ENCODE assay signal across 1 cellular context in the genomic region with DNA sequence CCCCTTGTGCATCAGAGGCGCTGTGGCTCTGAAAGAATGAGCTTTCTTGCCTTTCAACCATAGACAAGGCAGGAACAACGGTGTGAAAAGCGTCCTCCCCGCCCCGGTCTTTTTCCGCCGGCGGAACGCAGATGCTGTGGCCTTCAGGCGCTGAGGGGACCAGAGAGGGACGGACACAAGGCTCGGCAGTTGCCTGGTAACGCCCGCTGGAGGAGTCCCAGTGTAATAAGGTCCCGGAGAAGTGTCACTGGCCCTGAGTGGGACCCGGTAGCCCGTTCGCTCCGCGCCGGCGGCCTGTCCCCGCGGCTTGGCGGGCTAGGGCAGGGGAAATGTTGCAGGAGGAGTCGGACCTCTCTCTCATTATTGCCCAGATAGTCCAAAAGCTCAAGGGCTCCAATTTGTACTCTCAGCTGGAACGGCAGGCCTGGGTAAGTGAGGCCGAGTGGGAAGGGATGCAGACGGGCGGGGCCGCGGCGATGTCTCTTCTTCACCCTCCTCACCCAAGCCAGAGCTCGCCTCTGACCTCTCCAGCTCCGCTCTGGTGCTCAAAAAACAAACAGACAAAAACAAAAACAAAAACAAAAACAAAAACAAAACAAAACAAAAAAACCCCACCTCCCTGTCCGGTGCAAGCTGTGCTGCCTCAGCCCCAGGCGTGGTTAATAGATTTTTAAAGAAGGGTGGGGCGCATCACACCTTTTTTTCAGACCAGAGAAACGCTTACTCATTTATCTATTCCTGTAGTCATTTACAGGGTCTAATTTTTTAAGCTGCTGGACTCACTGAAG.
TF ChIP-seq lines count a peak whose summit lies in the region.

A gene with protein sequence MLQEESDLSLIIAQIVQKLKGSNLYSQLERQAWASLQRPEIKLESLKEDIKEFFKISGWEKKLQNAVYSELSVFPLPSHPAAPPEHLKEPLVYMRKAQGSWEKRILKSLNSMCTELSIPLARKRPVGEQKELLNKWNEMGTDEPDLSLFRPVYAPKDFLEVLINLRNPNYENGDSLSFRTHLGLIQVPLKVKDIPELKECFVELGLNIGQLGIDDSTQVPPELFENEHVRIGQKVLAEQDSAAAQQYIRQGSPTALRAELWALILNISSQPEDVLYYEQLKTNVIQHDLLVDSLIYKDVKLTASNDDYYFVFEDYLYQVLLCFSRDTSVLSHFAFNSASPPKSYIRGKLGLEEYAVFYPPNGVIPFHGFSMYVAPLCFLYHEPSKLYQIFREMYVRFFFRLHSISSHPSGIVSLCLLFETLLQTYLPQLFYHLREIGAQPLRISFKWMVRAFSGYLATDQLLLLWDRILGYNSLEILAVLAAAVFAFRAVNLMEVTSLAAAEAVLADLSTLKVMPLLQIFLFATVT (plus strand): TSS at position 220 of the 788 bp plus-strand sequence. CDS start 110 bp downstream, at position 330.

TF ChIP-seq in HEK293, 187 proteins besides CTCF, POLR2A, EP300 and RAD21 (continued from another document):
- TF ChIP-seq, protein P1, sequence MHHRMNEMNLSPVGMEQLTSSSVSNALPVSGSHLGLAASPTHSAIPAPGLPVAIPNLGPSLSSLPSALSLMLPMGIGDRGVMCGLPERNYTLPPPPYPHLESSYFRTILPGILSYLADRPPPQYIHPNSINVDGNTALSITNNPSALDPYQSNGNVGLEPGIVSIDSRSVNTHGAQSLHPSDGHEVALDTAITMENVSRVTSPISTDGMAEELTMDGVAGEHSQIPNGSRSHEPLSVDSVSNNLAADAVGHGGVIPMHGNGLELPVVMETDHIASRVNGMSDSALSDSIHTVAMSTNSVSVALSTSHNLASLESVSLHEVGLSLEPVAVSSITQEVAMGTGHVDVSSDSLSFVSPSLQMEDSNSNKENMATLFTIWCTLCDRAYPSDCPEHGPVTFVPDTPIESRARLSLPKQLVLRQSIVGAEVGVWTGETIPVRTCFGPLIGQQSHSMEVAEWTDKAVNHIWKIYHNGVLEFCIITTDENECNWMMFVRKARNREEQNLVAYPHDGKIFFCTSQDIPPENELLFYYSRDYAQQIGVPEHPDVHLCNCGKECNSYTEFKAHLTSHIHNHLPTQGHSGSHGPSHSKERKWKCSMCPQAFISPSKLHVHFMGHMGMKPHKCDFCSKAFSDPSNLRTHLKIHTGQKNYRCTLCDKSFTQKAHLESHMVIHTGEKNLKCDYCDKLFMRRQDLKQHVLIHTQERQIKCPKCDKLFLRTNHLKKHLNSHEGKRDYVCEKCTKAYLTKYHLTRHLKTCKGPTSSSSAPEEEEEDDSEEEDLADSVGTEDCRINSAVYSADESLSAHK (tag by site-specific recombination; IDR thresholded peaks at IDR 0.05) = no peak
- TF ChIP-seq MZF1 (tag by site-specific recombination; IDR thresholded peaks at IDR 0.05; ENCODE audit: borderline replicate concordance) = peak; percentile 54; the same call in 1 of the 2 replicates
- TF ChIP-seq, protein P2, sequence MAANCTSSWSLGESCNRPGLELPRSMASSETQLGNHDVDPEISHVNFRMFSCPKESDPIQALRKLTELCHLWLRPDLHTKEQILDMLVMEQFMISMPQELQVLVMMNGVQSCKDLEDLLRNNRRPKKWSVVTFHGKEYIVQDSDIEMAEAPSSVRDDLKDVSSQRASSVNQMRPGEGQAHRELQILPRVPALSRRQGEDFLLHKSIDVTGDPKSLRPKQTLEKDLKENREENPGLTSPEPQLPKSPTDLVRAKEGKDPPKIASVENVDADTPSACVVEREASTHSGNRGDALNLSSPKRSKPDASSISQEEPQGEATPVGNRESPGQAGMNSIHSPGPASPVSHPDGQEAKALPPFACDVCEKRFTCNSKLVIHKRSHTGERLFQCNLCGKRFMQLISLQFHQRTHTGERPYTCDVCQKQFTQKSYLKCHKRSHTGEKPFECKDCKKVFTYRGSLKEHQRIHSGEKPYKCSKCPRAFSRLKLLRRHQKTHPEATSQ (tag by site-specific recombination; IDR thresholded peaks at IDR 0.05) = peak; percentile 81; the same call in 1 of the 2 replicates
- TF ChIP-seq PRDM1 (tag by site-specific recombination; IDR thresholded peaks at IDR 0.05) = no peak
- 0 out of 2 replicates have a peak, but pooled peaks have one; percentile 26 for TF ChIP-seq ZNF549 (tag by site-specific recombination; IDR thresholded peaks at IDR 0.05)
- no peak for TF ChIP-seq ZNF211 (tag by site-specific recombination; IDR thresholded peaks at IDR 0.05; ENCODE audit: low read depth)
- TF ChIP-seq, protein P3, sequence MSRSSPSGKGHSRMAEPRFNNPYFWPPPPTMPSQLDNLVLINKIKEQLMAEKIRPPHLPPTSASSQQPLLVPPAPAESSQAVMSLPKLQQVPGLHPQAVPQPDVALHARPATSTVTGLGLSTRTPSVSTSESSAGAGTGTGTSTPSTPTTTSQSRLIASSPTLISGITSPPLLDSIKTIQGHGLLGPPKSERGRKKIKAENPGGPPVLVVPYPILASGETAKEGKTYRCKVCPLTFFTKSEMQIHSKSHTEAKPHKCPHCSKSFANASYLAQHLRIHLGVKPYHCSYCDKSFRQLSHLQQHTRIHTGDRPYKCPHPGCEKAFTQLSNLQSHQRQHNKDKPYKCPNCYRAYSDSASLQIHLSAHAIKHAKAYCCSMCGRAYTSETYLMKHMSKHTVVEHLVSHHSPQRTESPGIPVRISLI (tag by site-specific recombination; IDR thresholded peaks at IDR 0.05) = no peak; the same call in 1 of the 2 replicates
- TF ChIP-seq ZNF785 (tag by site-specific recombination; IDR thresholded peaks at IDR 0.05) = peak; percentile 28; the same call in 1 of the 2 replicates
- TF ChIP-seq ZFHX2 (tag by site-specific recombination; conservative IDR thresholded peaks at IDR 0.05) = peak; percentile 14; the same call in 1 of the 2 replicates
- TF ChIP-seq ZFP3 (tag by site-specific recombination; IDR thresholded peaks at IDR 0.05; ENCODE audit: low read depth) = no peak
- TF ChIP-seq ZNF600 (tag by site-specific recombination; IDR thresholded peaks at IDR 0.05) = peak; percentile 79; the same call in 1 of the 2 replicates
- TF ChIP-seq, protein P4, sequence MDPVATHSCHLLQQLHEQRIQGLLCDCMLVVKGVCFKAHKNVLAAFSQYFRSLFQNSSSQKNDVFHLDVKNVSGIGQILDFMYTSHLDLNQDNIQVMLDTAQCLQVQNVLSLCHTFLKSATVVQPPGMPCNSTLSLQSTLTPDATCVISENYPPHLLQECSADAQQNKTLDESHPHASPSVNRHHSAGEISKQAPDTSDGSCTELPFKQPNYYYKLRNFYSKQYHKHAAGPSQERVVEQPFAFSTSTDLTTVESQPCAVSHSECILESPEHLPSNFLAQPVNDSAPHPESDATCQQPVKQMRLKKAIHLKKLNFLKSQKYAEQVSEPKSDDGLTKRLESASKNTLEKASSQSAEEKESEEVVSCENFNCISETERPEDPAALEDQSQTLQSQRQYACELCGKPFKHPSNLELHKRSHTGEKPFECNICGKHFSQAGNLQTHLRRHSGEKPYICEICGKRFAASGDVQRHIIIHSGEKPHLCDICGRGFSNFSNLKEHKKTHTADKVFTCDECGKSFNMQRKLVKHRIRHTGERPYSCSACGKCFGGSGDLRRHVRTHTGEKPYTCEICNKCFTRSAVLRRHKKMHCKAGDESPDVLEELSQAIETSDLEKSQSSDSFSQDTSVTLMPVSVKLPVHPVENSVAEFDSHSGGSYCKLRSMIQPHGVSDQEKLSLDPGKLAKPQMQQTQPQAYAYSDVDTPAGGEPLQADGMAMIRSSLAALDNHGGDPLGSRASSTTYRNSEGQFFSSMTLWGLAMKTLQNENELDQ (tag by site-specific recombination; IDR thresholded peaks at IDR 0.05; ENCODE audit: low read depth) = no peak
- TF ChIP-seq ZNF114 (tag by site-specific recombination; IDR thresholded peaks at IDR 0.05) = no peak
- peak; percentile 59; the same call in 1 of the 2 replicates for TF ChIP-seq ZBTB20 (tag by site-specific recombination; IDR thresholded peaks at IDR 0.05)
- TF ChIP-seq SALL2 (tag by site-specific recombination; IDR thresholded peaks at IDR 0.05; ENCODE audit: borderline replicate concordance) = no peak
- TF ChIP-seq ZNF350 (tag by site-specific recombination; IDR thresholded peaks at IDR 0.05) = no peak
- TF ChIP-seq SP3 (tag by site-specific recombination; IDR thresholded peaks at IDR 0.05) = peak; percentile 63
- TF ChIP-seq ZNF585B (tag by site-specific recombination; IDR thresholded peaks at IDR 0.05) = no peak
- no peak for TF ChIP-seq ZNF433 (tag by site-specific recombination; IDR thresholded peaks at IDR 0.05; ENCODE audit: low read depth)
- peak; percentile 74; the same call in 1 of the 2 replicates for TF ChIP-seq YY1 (tag by site-specific recombination; IDR thresholded peaks at IDR 0.05)
- no peak for TF ChIP-seq ZNF354C (tag by site-specific recombination; IDR thresholded peaks at IDR 0.05; ENCODE audit: borderline replicate concordance, low read depth)
- TF ChIP-seq ZSCAN16 (tag by site-specific recombination; IDR thresholded peaks at IDR 0.05) = no peak
- peak; percentile 75 for TF ChIP-seq ZBTB8A (tag by site-specific recombination; IDR thresholded peaks at IDR 0.05)
- peak; percentile 88; the same call in 1 of the 2 replicates for TF ChIP-seq ZNF561 (tag by site-specific recombination; IDR thresholded peaks at IDR 0.05; ENCODE audit: borderline replicate concordance)
- TF ChIP-seq ZNF544 (tag by site-specific recombination; IDR thresholded peaks at IDR 0.05) = no peak
- peak; percentile 75 for TF ChIP-seq ZNF76 (tag by site-specific recombination; IDR thresholded peaks at IDR 0.05; ENCODE audit: borderline replicate concordance, low read depth)
- TF ChIP-seq ZNF701 (tag by site-specific recombination; IDR thresholded peaks at IDR 0.05) = no peak
- no peak for TF ChIP-seq ZNF560 (tag by site-specific recombination; IDR thresholded peaks at IDR 0.05; ENCODE audit: borderline replicate concordance)
- no peak for TF ChIP-seq ZNF791 (tag by site-specific recombination; IDR thresholded peaks at IDR 0.05)
- TF ChIP-seq OSR2 (tag by site-specific recombination; IDR thresholded peaks at IDR 0.05) = no peak
- TF ChIP-seq ZNF629 (tag by site-specific recombination; IDR thresholded peaks at IDR 0.05) = peak; percentile 79
- TF ChIP-seq ZNF843 (tag by site-specific recombination; IDR thresholded peaks at IDR 0.05) = peak; percentile 54
- no peak for TF ChIP-seq ZNF830 (tag by site-specific recombination; IDR thresholded peaks at IDR 0.05; ENCODE audit: low read depth)
- no peak for TF ChIP-seq ZNF223 (tag by site-specific recombination; IDR thresholded peaks at IDR 0.05)
- peak; percentile 96 for TF ChIP-seq ZFP69B (tag by site-specific recombination; IDR thresholded peaks at IDR 0.05)
- TF ChIP-seq, protein P5, sequence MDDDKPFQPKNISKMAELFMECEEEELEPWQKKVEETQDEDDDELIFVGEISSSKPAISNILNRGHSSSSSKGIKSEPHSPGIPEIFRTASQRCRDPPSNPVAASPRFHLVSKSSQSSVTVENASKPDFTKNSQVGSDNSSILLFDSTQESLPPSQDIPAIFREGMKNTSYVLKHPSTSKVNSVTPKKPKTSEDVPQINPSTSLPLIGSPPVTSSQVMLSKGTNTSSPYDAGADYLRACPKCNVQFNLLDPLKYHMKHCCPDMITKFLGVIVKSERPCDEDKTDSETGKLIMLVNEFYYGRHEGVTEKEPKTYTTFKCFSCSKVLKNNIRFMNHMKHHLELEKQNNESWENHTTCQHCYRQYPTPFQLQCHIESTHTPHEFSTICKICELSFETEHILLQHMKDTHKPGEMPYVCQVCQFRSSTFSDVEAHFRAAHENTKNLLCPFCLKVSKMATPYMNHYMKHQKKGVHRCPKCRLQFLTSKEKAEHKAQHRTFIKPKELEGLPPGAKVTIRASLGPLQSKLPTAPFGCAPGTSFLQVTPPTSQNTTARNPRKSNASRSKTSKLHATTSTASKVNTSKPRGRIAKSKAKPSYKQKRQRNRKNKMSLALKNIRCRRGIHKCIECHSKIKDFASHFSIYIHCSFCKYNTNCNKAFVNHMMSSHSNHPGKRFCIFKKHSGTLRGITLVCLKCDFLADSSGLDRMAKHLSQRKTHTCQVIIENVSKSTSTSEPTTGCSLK (tag by site-specific recombination; IDR thresholded peaks at IDR 0.05) = no peak
- TF ChIP-seq ZNF792 (tag by site-specific recombination; IDR thresholded peaks at IDR 0.05) = no peak
- TF ChIP-seq, protein P6, sequence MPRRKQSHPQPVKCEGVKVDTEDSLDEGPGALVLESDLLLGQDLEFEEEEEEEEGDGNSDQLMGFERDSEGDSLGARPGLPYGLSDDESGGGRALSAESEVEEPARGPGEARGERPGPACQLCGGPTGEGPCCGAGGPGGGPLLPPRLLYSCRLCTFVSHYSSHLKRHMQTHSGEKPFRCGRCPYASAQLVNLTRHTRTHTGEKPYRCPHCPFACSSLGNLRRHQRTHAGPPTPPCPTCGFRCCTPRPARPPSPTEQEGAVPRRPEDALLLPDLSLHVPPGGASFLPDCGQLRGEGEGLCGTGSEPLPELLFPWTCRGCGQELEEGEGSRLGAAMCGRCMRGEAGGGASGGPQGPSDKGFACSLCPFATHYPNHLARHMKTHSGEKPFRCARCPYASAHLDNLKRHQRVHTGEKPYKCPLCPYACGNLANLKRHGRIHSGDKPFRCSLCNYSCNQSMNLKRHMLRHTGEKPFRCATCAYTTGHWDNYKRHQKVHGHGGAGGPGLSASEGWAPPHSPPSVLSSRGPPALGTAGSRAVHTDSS (tag by site-specific recombination; IDR thresholded peaks at IDR 0.05) = peak; percentile 20; the same call in 1 of the 2 replicates
